In the genomic region with DNA sequence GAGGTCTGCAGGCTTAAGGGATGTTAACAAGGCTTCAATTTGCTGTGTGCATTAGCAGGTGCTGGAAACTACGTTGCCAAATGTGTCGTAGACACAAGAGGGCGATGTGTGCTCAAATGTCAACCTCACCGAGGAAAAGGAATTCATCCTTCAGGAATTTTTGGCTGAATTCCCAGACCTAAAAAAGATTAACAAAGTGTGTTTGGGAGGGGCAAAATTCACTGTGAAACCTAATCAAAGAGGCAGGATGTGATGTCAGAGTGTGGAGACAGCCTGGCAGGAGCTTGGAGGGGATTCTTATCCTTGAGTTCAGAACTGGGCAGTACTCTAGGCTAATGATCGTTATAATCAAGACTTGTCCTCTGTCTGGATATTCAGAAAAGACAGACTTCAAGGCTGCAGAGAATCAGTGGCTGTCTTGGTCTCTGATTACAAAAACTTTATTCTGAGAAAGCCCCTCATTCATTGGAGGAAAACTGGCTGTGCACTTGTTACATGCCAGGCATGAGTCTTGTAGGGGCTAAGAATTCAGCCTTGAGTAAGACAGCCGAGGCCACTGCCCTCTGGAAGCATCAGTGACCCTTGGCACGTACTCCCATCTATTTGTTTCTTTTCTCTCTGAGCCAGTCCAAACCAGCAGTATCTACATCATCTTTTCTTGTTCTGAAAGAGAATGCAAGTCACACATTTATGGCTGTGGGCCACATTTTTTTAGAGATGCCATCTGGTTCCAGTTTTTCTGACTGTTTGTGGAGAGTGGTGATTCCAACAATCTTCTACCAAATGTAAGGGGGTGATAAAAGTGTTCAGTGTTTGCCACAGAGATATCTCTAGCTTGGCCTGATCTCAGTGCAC, we compare ENCODE assay signal across 8 cellular contexts. TPM values are rescaled to one million over a fixed set of nuclear protein-coding genes. Genes with fewer than 3 reads are reported as not detected.
DNase-seq lines count a peak whose midpoint lies in the region; ATAC-seq and TF ChIP-seq lines count a peak whose summit lies in the region.

No MANE protein-coding gene starts in this region.

- peak; percentile 73 for TF ChIP-seq CTCF in KMS-11 (conservative IDR thresholded peaks at IDR 0.05; ENCODE audit: low read depth, low read length)
- no peak for TF ChIP-seq CTCF in lower leg skin (IDR thresholded peaks at IDR 0.05)
- peak; percentile 50 for TF ChIP-seq CTCF in thoracic aorta (IDR thresholded peaks at IDR 0.05)

- H4K20me1 ChIP-seq in BLaER1 treated with 17β-estradiol and CSF1 and Interleukin-3, amounts not matched to agents 10 nM and 100 nM, result no peaks in the 10 kb centered on the region
- no peaks in the 10 kb centered on the region for H4K20me1 ChIP-seq in KMS-11 (ENCODE audit: insufficient read depth)

- 5% methylated on average over 7 of the region's 7 CpGs for WGBS in lower leg skin, 2 donors

- no peaks in the 10 kb centered on the region for H3K9me3 ChIP-seq in BLaER1 treated with 17β-estradiol and CSF1 and Interleukin-3, amounts not matched to agents 10 nM and 100 nM (replicated peaks in 1 of 11)
- no peaks in the 10 kb centered on the region for H3K9me3 ChIP-seq in thoracic aorta

- intact Hi-C loops in lower leg skin (cut with DNase I; ENCODE audit: low total_unique reads), result loop anchor here (10.0 kb wide), 1 partner anchor 358 kb away; no protein-coding TSS in a partner anchor

- peaks cover 8 to 75% (median 47%) of the 10 kb centered on the region in 10 experiments for H3K4me1 ChIP-seq in BLaER1 treated with 17β-estradiol and CSF1 and Interleukin-3, amounts not matched to agents 10 nM and 100 nM
- H3K4me1 ChIP-seq in KMS-11 (ENCODE audit: low read depth, poor library complexity, severe bottlenecking) (peaks cover 43% of the 10 kb centered on the region), thoracic aorta (ENCODE audit: control insufficient read depth in 1 of 2, low read depth in 2 of 2) (peaks cover 4 to 12% of the 10 kb centered on the region in 2 donors)

- no peak overlapping the region for H3K4me3 ChIP-seq in BLaER1 treated with 17β-estradiol and CSF1 and Interleukin-3, amounts not matched to agents 10 nM and 100 nM
- H3K4me3 ChIP-seq in KMS-11 (IDR thresholded peaks at IDR 0.05; ENCODE audit: insufficient read depth, low read depth, low read length) (no peak overlapping the region), lower leg skin (ENCODE audit: low read depth, poor library complexity, severe bottlenecking) (no peak overlapping the region), thoracic aorta (peak overlapping the region; percentile 11)

- ATAC-seq in GM19023 (IDR thresholded peaks at IDR 0.05; ENCODE audit: unreplicated experiment) (peak; percentile 45), thoracic aorta (ENCODE audit: insufficient number of reproducible peaks, low FRiP score, low read depth) (peak; percentile 75)

- no peaks in the 10 kb centered on the region for H3K27me3 ChIP-seq in BLaER1 treated with 17β-estradiol and CSF1 and Interleukin-3, amounts not matched to agents 10 nM and 100 nM
- no peaks in the 10 kb centered on the region for H3K27me3 ChIP-seq in KMS-11 (ENCODE audit: insufficient read depth, low read depth)
- H3K27me3 ChIP-seq in thoracic aorta (replicated peaks; ENCODE audit: insufficient read depth), result no peaks in the 10 kb centered on the region

- no peak overlapping the region for H2AFZ ChIP-seq in KMS-11 (ENCODE audit: low read depth)

- peak overlapping the region in 7 of 11 experiments; percentile 12 to 73 (median 49); a peak in 11 of 22 replicates for H3K4me2 ChIP-seq in BLaER1 treated with 17β-estradiol and CSF1 and Interleukin-3, amounts not matched to agents 10 nM and 100 nM
- 0 out of 2 replicates have a peak overlapping the region, but pooled peaks have one; percentile 17 for H3K4me2 ChIP-seq in KMS-11

- no peaks in the 10 kb centered on the region for H3K36me3 ChIP-seq in BLaER1 treated with 17β-estradiol and CSF1 and Interleukin-3, amounts not matched to agents 10 nM and 100 nM
- H3K36me3 ChIP-seq in KMS-11 (ENCODE audit: insufficient read depth) (no peaks in the 10 kb centered on the region), thoracic aorta (no peaks in the 10 kb centered on the region)

- H3K79me2 ChIP-seq in KMS-11 (ENCODE audit: insufficient read depth, low read depth), result no peaks in the 10 kb centered on the region

- no peak for TF ChIP-seq POLR2A in lower leg skin (IDR thresholded peaks at IDR 0.05)

- peak overlapping the region in 8 of 11 experiments; percentile 1 to 45 (median 26); a peak in 12 of 22 replicates for H3K27ac ChIP-seq in BLaER1 treated with 17β-estradiol and CSF1 and Interleukin-3, amounts not matched to agents 10 nM and 100 nM
- H3K27ac ChIP-seq in KMS-11, result no peak overlapping the region
- peak overlapping the region; percentile 65 to 77 for H3K27ac ChIP-seq in thoracic aorta

- DNase-seq in RKO (ENCODE audit: low spot score) (peak; percentile 92), dermis microvascular lymphatic vessel endothelial cell (ENCODE audit: low read depth in 2 of 2) (peak; percentile 87 to 93), lower leg skin (ENCODE audit: low spot score in 2 of 2) (peak; percentile 52 to 84), thoracic aorta (ENCODE audit: low spot score) (peak; percentile 14)
- DNase-seq in activated T-cell treated with anti-CD3 and anti-CD28 coated beads, Interleukin-2, amount 50 U/mL, for 1 hour, result no peak

- peak overlapping the region in 2 of 11 experiments; percentile 0 to 32; a peak in 3 of 22 replicates for H3K9ac ChIP-seq in BLaER1 treated with 17β-estradiol and CSF1 and Interleukin-3, amounts not matched to agents 10 nM and 100 nM
- no peak overlapping the region for H3K9ac ChIP-seq in KMS-11

RNA-seq across cellular contexts. Expression of a gene that starts 18.7 kb away (rescaled TPM):
- not detected in 2 replicates for total RNA-seq in dermis microvascular lymphatic vessel endothelial cell
- total RNA-seq in lower leg skin, result not detected
- not detected for total RNA-seq in thoracic aorta

RNA-seq across cellular contexts. Expression of a gene that starts 27.3 kb away (rescaled TPM):
- total RNA-seq in dermis microvascular lymphatic vessel endothelial cell (not detected in 2 replicates), lower leg skin (not detected), thoracic aorta (not detected)

Comparison
In these comparisons a context has a peak if more than half of its experiments do, and no peak if none do; other contexts are left out.
1. CTCF ChIP-seq: peak in KMS-11 (single experiment) and thoracic aorta (single experiment); none in lower leg skin (0 of 3).